7 cellular contexts compared by ENCODE assay signal in the genomic region with DNA sequence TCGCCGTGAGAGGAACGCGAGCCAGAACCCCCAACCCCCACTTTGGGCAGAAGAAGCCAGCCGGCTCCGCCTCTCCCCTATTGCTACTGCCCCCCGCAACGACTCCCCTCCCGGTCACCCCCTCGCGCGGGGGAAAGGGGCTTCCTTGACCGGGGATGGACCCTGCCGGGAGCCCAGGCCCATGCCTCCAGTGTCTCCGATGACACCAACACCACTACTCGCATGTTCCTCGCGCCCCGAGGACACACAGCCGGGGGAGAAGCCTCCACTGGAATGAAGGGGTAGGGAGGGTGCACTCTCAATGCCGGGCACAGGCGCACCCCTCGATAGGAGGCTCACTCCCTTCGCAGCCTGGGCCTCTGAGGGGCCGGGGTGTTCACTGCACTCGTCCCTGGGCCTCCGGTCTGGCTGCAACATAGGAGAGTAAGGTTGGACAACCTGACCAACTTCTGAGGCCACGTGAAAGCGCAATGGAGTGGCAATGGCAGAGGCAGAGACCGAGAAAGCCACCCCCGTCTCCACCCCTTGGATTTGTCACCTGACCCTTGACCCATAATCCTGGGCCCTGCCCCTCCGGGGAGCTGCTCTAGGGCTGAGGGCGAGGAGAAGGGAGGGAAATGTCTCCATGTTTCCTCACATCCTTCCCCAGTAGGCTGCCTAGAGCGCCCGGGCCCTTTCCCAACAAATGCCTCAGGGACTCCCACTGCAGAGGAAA. TPM values are rescaled to one million over a fixed set of nuclear protein-coding genes. Genes with fewer than 3 reads are reported as not detected.
DNase-seq lines count a peak whose midpoint lies in the region; ATAC-seq and TF ChIP-seq lines count a peak whose summit lies in the region.

No MANE protein-coding gene starts in this region.

- TF ChIP-seq CTCF in spleen (IDR thresholded peaks at IDR 0.05 in 8 of 11, conservative IDR thresholded peaks at IDR 0.05 in 3 of 11): no peak

- peaks cover 74% of the 10 kb centered on the region for H3K27me3 Mint-ChIP-seq in activated T-cell treated with anti-CD3 and anti-CD28 coated beads, Interleukin-2, amount 50 U/mL, for 72 hours (ENCODE audit: low read depth)

- H3K4me3 Mint-ChIP-seq in activated T-cell treated with anti-CD3 and anti-CD28 coated beads, Interleukin-2, amount 50 U/mL, for 72 hours: peak overlapping the region; percentile 73 to 83

- H3K36me3 ChIP-seq in HUES48 (ENCODE audit: control insufficient read depth, insufficient read depth, low read length): no peaks in the 10 kb centered on the region
- no peaks in the 10 kb centered on the region for H3K36me3 ChIP-seq in iPS-15b (ENCODE audit: control insufficient read depth, insufficient read depth, low read length)
- H3K36me3 ChIP-seq in spleen: no peaks in the 10 kb centered on the region

- no peaks in the 10 kb centered on the region for H3K9me3 ChIP-seq in HUES48 (ENCODE audit: control insufficient read depth, insufficient read depth, low read length)
- no peaks in the 10 kb centered on the region for H3K9me3 ChIP-seq in iPS-15b (ENCODE audit: control insufficient read depth, insufficient read depth, low read length)
- no peaks in the 10 kb centered on the region for H3K9me3 ChIP-seq in spleen

- peaks cover 33% of the 10 kb centered on the region for H3K4me1 Mint-ChIP-seq in activated T-cell treated with anti-CD3 and anti-CD28 coated beads, Interleukin-2, amount 50 U/mL, for 72 hours (ENCODE audit: low read depth)

- peak overlapping the region; percentile 63 for H3K4me3 ChIP-seq in HUES48 (ENCODE audit: low read depth, low read length)
- H3K4me3 ChIP-seq in iPS-15b (ENCODE audit: low read depth, low read length): peak overlapping the region; percentile 58
- H3K4me3 ChIP-seq in spleen: peak overlapping the region; percentile 36 to 72 (median 48)

- H3K9ac ChIP-seq in HUES48 (ENCODE audit: low read depth, low read length) (no peak overlapping the region), iPS-15b (ENCODE audit: low read depth, low read length) (peak overlapping the region; percentile 37)

- DNase-seq in activated T-cell treated with anti-CD3 and anti-CD28 coated beads, Interleukin-2, amount 50 U/mL, for 72 hours: peak in 1 of 2 donors; percentile 18
- DNase-seq in spleen: peak; percentile 71

- no peaks in the 10 kb centered on the region for H3K36me3 Mint-ChIP-seq in activated T-cell treated with anti-CD3 and anti-CD28 coated beads, Interleukin-2, amount 50 U/mL, for 72 hours (ENCODE audit: insufficient read depth in 2 of 2)

- no peak overlapping the region for H3K27ac Mint-ChIP-seq in activated T-cell treated with anti-CD3 and anti-CD28 coated beads, Interleukin-2, amount 50 U/mL, for 72 hours

- intact Hi-C loops in spleen (cut with DNase I; ENCODE audit: low total_unique reads): loop anchor here (5.0 to 10.0 kb wide), 3 partner anchors 43 to 258 kb away; no protein-coding TSS in a partner anchor

- WGBS in spleen, 5 donors: 2 to 9% (median 6%) methylated on average over 13 to 35 of the region's 35 CpGs

- H3K27ac ChIP-seq in HUES48 (ENCODE audit: low read depth, low read length): no peak overlapping the region
- peak overlapping the region in 7 of 8 donors; percentile 29 to 72 (median 59) for H3K27ac ChIP-seq in spleen

- ATAC-seq in activated T-cell treated with anti-CD3 and anti-CD28 coated beads, Interleukin-2, amount 50 U/mL, for 72 hours (replicated peaks in 1 of 2): no peak
- ATAC-seq in HG03175 (IDR thresholded peaks at IDR 0.05; ENCODE audit: unreplicated experiment) (no peak), GM18873 (IDR thresholded peaks at IDR 0.05; ENCODE audit: low FRiP score, unreplicated experiment) (no peak), GM18858 (IDR thresholded peaks at IDR 0.05; ENCODE audit: unreplicated experiment) (no peak)

- H3K4me1 ChIP-seq in HUES48 (ENCODE audit: control insufficient read depth, insufficient read depth, low read length): peaks cover 21% of the 10 kb centered on the region
- H3K4me1 ChIP-seq in iPS-15b (ENCODE audit: control insufficient read depth, insufficient read depth, low read length): peaks cover 26% of the 10 kb centered on the region
- peaks cover 22 to 66% (median 43%) of the 10 kb centered on the region in 6 donors for H3K4me1 ChIP-seq in spleen

- TF ChIP-seq POLR2A in spleen (IDR thresholded peaks at IDR 0.05): no peak

- H3K27me3 ChIP-seq in HUES48 (ENCODE audit: control insufficient read depth, insufficient read depth, low read length) (peaks cover 98% of the 10 kb centered on the region), iPS-15b (ENCODE audit: control insufficient read depth, insufficient read depth, low read length) (peaks cover 81% of the 10 kb centered on the region), spleen (replicated peaks in 1 of 7) (peaks cover 0 to 91% (median 63%) of the 10 kb centered on the region in 7 donors)

- no peaks in the 10 kb centered on the region for H3K9me3 Mint-ChIP-seq in activated T-cell treated with anti-CD3 and anti-CD28 coated beads, Interleukin-2, amount 50 U/mL, for 72 hours

RNA-seq across cellular contexts. Expression of a gene that starts 1.0 kb away (rescaled TPM):
- total RNA-seq in activated T-cell treated with anti-CD3 and anti-CD28 coated beads, Interleukin-2, amount 50 U/mL, for 72 hours: not detected
- 10 to 100 TPM in 5 of 7 donors, 1 to 10 TPM in 2; 6.6 to 46.8 (median 26.3) TPM for total RNA-seq in spleen
- 1 to 10 TPM; 2.8 to 7.7 (median 3.1) TPM for polyA plus RNA-seq in spleen

RNA-seq across cellular contexts. Expression of a gene that starts 21.4 kb away (rescaled TPM):
- total RNA-seq in activated T-cell treated with anti-CD3 and anti-CD28 coated beads, Interleukin-2, amount 50 U/mL, for 72 hours: 10 to 100 TPM; 25.0 to 31.8 TPM
- 10 to 100 TPM; 16.8 to 36.1 (median 21.5) TPM for total RNA-seq in spleen
- 10 to 100 TPM; 32.5 to 54.1 (median 46.7) TPM for polyA plus RNA-seq in spleen

RNA-seq across cellular contexts. Expression of a gene that starts 29.8 kb away (rescaled TPM):
- 10 to 100 TPM; 75.6 to 79.2 TPM for total RNA-seq in activated T-cell treated with anti-CD3 and anti-CD28 coated beads, Interleukin-2, amount 50 U/mL, for 72 hours
- 10 to 100 TPM; 43.8 to 64.1 (median 52.1) TPM for total RNA-seq in spleen
- polyA plus RNA-seq in spleen: 10 to 100 TPM; 59.3 to 79.8 (median 75.9) TPM

RNA-seq across cellular contexts. Expression of a gene that starts 38.3 kb away (rescaled TPM):
- under 1 TPM; 0.16 to 0.29 TPM for total RNA-seq in activated T-cell treated with anti-CD3 and anti-CD28 coated beads, Interleukin-2, amount 50 U/mL, for 72 hours
- not detected for total RNA-seq in spleen
- polyA plus RNA-seq in spleen: not detected

RNA-seq across cellular contexts. Expression of a gene that starts 47.1 kb away (rescaled TPM):
- 10 to 100 TPM; 44.2 to 61.0 TPM for total RNA-seq in activated T-cell treated with anti-CD3 and anti-CD28 coated beads, Interleukin-2, amount 50 U/mL, for 72 hours
- 10 to 100 TPM; 24.1 to 39.7 (median 28.4) TPM for total RNA-seq in spleen
- polyA plus RNA-seq in spleen: 10 to 100 TPM; 19.4 to 31.1 (median 24.4) TPM

Comparison
In these comparisons a context has a peak if more than half of its experiments do, and no peak if none do; other contexts are left out.
1. RNA of a gene that starts 1.0 kb away (total RNA-seq): 6.6 to 46.8 TPM in spleen; not detected in activated T-cell treated with anti-CD3 and anti-CD28 coated beads, Interleukin-2, amount 50 U/mL, for 72 hours; every median in the first group is over 4 times any median in the second.
2. Peak in every context shown above with its lines, with median percentiles within 50 percentile points of each other: H3K4me3 ChIP-seq.